In the genomic region with DNA sequence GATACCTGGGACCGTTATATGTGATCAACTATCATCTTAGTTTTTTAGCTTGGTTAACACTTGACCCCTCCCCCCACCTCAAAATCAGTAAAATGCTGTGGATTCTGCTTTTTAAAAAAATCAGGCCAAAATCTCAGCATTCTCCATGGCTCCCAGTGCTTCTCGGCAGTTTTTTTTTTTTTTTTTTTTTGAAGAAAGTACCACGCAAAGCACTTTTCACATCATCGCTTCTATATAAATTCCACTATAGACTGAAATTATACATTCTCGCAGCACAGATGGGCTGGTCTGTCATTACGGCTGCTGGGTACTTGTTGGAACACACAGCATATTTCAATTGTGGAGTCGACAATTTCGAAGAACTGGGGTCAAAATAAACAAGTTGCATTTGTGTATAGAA, we compare ENCODE assay signal across 11 cellular contexts.
A peak's percentile ranks its signal among the peaks of the same experiment; 100 is the strongest.
DNase-seq lines count a peak whose midpoint lies in the region; ATAC-seq and TF ChIP-seq lines count a peak whose summit lies in the region.
"Had no signal": no experiment of that assay in that cellular context is flagged by ENCODE, and none has a peak within 500 bp of the region (broad histone marks: within the 10 kb centered on the region; RNA-seq: fewer than 3 reads in every experiment).

No MANE protein-coding gene starts in this region.

- no peak for TF ChIP-seq CTCF in BE2C (IDR thresholded peaks at IDR 0.05; ENCODE audit: low read depth, low read length)
- TF ChIP-seq CTCF in RWPE2 (IDR thresholded peaks at IDR 0.05; ENCODE audit: poor library complexity, severe bottlenecking), result no peak
- no peak for TF ChIP-seq CTCF in fibroblast of mammary gland (conservative IDR thresholded peaks at IDR 0.05; ENCODE audit: control insufficient read depth, insufficient read depth, low read depth, low read length)
- no peak for TF ChIP-seq CTCF in type B pancreatic cell (conservative IDR thresholded peaks at IDR 0.05)

- H3K9me3 Mint-ChIP-seq in activated T-cell treated with anti-CD3 and anti-CD28 coated beads, Interleukin-2, amount 50 U/mL, for 4 hours, result no peaks in the 10 kb centered on the region
- no peaks in the 10 kb centered on the region for H3K9me3 Mint-ChIP-seq in type B pancreatic cell

- H3K27ac Mint-ChIP-seq in type B pancreatic cell, result no peak overlapping the region

- peak overlapping the region; percentile 99 for H3K9ac ChIP-seq in skeletal muscle satellite cell (ENCODE audit: low read depth, low read length)

- H3K27me3 ChIP-seq in BE2C (no peaks in the 10 kb centered on the region), RWPE2 (ENCODE audit: insufficient read depth, poor library complexity, severe bottlenecking) (no peaks in the 10 kb centered on the region), skeletal muscle satellite cell (ENCODE audit: control insufficient read depth, insufficient read depth, low read length) (no peaks in the 10 kb centered on the region)

- H3K4me1 Mint-ChIP-seq in activated T-cell treated with anti-CD3 and anti-CD28 coated beads, Interleukin-2, amount 50 U/mL, for 4 hours (ENCODE audit: low read depth), result peaks cover 7% of the 10 kb centered on the region
- no peaks in the 10 kb centered on the region for H3K4me1 Mint-ChIP-seq in type B pancreatic cell (ENCODE audit: unreplicated experiment)

- peak overlapping the region; percentile 90 for H3K4me3 ChIP-seq in BE2C (ENCODE audit: low read depth, low read length)
- H3K4me3 ChIP-seq in RWPE2 (ENCODE audit: severe bottlenecking), result peak overlapping the region; percentile 64
- peak overlapping the region; percentile 94 for H3K4me3 ChIP-seq in fibroblast of mammary gland (ENCODE audit: control insufficient read depth, low read depth, low read length)
- H3K4me3 ChIP-seq in skeletal muscle satellite cell (ENCODE audit: low read length), result peak overlapping the region; percentile 98

- H3K4me3 Mint-ChIP-seq in activated T-cell treated with anti-CD3 and anti-CD28 coated beads, Interleukin-2, amount 50 U/mL, for 4 hours, result no peak overlapping the region
- no peak overlapping the region for H3K4me3 Mint-ChIP-seq in type B pancreatic cell

- DNase-seq in BE2C (no peak), RWPE2 (ENCODE audit: low spot score) (no peak), fibroblast of mammary gland (ENCODE audit: low read depth) (no peak), type B pancreatic cell (ENCODE audit: extremely low spot score, unreplicated experiment) (no peak), NCI-H2196 (lab: John Stamatoyannopoulos, UW; ENCODE audit: unreplicated experiment) (no peak)
- DNase-seq in activated T-cell treated with anti-CD3 and anti-CD28 coated beads, Interleukin-2, amount 50 U/mL, for 4 hours, result no peak
- no peak for DNase-seq in stimulated activated CD8-positive, alpha-beta memory T cell treated with anti-CD3 and anti-CD28 coated beads, Interleukin-4, amount 100 ng/mL, for 48 hours
- DNase-seq: activated CD4-positive, CD25-positive, alpha-beta regulatory T cell; GDM1; NCI-H748 treated with DMSO at 0.1 percent for 48 hours had no signal

- H3K9me3 ChIP-seq in BE2C, result no peaks in the 10 kb centered on the region
- no peaks in the 10 kb centered on the region for H3K9me3 ChIP-seq in RWPE2 (ENCODE audit: severe bottlenecking)
- H3K9me3 ChIP-seq in skeletal muscle satellite cell (replicated peaks; ENCODE audit: low read length), result no peaks in the 10 kb centered on the region

- no peaks in the 10 kb centered on the region for H3K27me3 Mint-ChIP-seq in activated T-cell treated with anti-CD3 and anti-CD28 coated beads, Interleukin-2, amount 50 U/mL, for 4 hours (ENCODE audit: low read depth)
- peaks cover 2% of the 10 kb centered on the region for H3K27me3 Mint-ChIP-seq in type B pancreatic cell

- H3K36me3 Mint-ChIP-seq in activated T-cell treated with anti-CD3 and anti-CD28 coated beads, Interleukin-2, amount 50 U/mL, for 4 hours (ENCODE audit: insufficient read depth), result no peaks in the 10 kb centered on the region
- H3K36me3 Mint-ChIP-seq in type B pancreatic cell, result no peaks in the 10 kb centered on the region

- H3K4me2 ChIP-seq in skeletal muscle satellite cell (ENCODE audit: low read length), result peak overlapping the region; percentile 99

- H3K36me3 ChIP-seq in BE2C, result peaks cover 85% of the 10 kb centered on the region
- peaks cover 82% of the 10 kb centered on the region for H3K36me3 ChIP-seq in RWPE2 (ENCODE audit: low read depth)
- H3K36me3 ChIP-seq in skeletal muscle satellite cell (ENCODE audit: insufficient read depth, low read length), result peaks cover 92% of the 10 kb centered on the region

- peak overlapping the region; percentile 99 for H3K27ac ChIP-seq in RWPE2 (ENCODE audit: poor library complexity, severe bottlenecking)

- ATAC-seq in RWPE2 (ENCODE audit: low read depth), result no peak
- ATAC-seq in activated T-cell treated with anti-CD3 and anti-CD28 coated beads, Interleukin-2, amount 50 U/mL, for 4 hours, result no peak

- H3K4me1 ChIP-seq in BE2C, result peaks cover 31% of the 10 kb centered on the region
- peaks cover 27% of the 10 kb centered on the region for H3K4me1 ChIP-seq in RWPE2 (ENCODE audit: insufficient read depth, poor library complexity, severe bottlenecking)
- peaks cover 51% of the 10 kb centered on the region for H3K4me1 ChIP-seq in skeletal muscle satellite cell (ENCODE audit: control insufficient read depth, insufficient read depth, low read length)
